ENCODE assay signal across 8 cellular contexts in the genomic region with DNA sequence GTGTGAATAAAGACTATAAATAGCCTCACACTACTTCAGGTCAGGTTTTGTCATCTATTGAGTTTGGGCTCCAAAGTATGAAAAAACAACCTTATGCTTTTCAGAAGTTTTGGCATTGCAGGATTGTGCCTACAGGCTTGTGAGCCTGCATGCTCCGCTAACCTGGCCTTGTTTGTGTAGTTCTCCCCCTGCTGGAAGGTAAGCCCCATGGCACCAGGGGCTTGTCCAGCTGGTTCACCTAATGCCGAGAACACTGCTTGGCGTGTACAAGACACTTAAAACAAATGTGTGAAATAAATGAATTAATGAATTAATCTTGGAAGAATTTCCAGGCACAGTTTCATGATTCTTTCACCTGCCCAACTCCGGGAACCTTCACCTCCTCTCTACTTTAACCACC. TPM values are rescaled to one million over a fixed set of nuclear protein-coding genes. Genes with fewer than 3 reads are reported as not detected.
A peak's percentile ranks its signal among the peaks of the same experiment; 100 is the strongest.
DNase-seq lines count a peak whose midpoint lies in the region; ATAC-seq and TF ChIP-seq lines count a peak whose summit lies in the region.

No MANE protein-coding gene starts in this region.

- peaks cover 16% of the 10 kb centered on the region for H3K4me1 ChIP-seq in DND-41 (ENCODE audit: insufficient read depth, low read length)

- H3K9ac ChIP-seq in DND-41 (ENCODE audit: low read depth, low read length) = no peak overlapping the region

- H3K36me3 ChIP-seq in DND-41 (ENCODE audit: insufficient read depth, low read length) = peaks cover 14% of the 10 kb centered on the region

- H3K4me2 ChIP-seq in DND-41 (ENCODE audit: insufficient read depth, low read length) = no peak overlapping the region

- TF ChIP-seq CTCF in DND-41 (IDR thresholded peaks at IDR 0.05; ENCODE audit: borderline replicate concordance, extremely low read depth, low read length, poor library complexity, severe bottlenecking) (peak; percentile 84), fibroblast of villous mesenchyme (IDR thresholded peaks at IDR 0.05; ENCODE audit: insufficient read depth, low read depth, low read length) (peak; percentile 82)

- peaks cover 12% of the 10 kb centered on the region for H3K79me2 ChIP-seq in DND-41 (ENCODE audit: insufficient read depth, low read length)

- peak; percentile 64 for DNase-seq in DND-41
- peak; percentile 52 for DNase-seq in LHCN-M2 (ENCODE audit: low read depth)
- DNase-seq in RPMI8226 = peak; percentile 80
- peak; percentile 10 to 48 for DNase-seq in activated T-helper 1 cell treated with anti-CD3 and anti-CD28 coated beads, Interleukin-2, amount 50 U/mL, for 16 hours (ENCODE audit: low read depth in 1 of 2, low spot score in 1 of 2)
- DNase-seq in fibroblast of villous mesenchyme (ENCODE audit: low read depth) = peak; percentile 65
- DNase-seq in posterior cingulate gyrus = peak in 6 of 10 donors; percentile 14 to 91 (median 42)

- no peaks in the 10 kb centered on the region for H3K9me3 ChIP-seq in DND-41 (ENCODE audit: insufficient read depth, low read length, severe bottlenecking)

- ATAC-seq in DND-41 (ENCODE audit: insufficient read depth, low read depth) (peak; percentile 77), GM21717 (IDR thresholded peaks at IDR 0.05; ENCODE audit: unreplicated experiment) (peak; percentile 68), HG03571 (IDR thresholded peaks at IDR 0.05; ENCODE audit: unreplicated experiment) (no peak)

- H3K4me3 ChIP-seq in DND-41 (ENCODE audit: low read depth in 1 of 2, low read length in 2 of 2) (no peak overlapping the region), fibroblast of villous mesenchyme (ENCODE audit: low read depth, low read length) (no peak overlapping the region)

- intact Hi-C loops in posterior cingulate gyrus (cut with DNase I) = loop anchor here (5.0 kb wide), 1 partner anchor 124 kb away; no protein-coding TSS in a partner anchor

- H3K27me3 ChIP-seq in DND-41 (ENCODE audit: insufficient read depth, low read length, poor library complexity) = no peaks in the 10 kb centered on the region

- H2AFZ ChIP-seq in DND-41 (ENCODE audit: low read depth, low read length) = peak overlapping the region; percentile 39

- no peak overlapping the region for H3K27ac ChIP-seq in DND-41 (ENCODE audit: low read length)

- H4K20me1 ChIP-seq in DND-41 (ENCODE audit: insufficient read depth, low read length) = no peaks in the 10 kb centered on the region

RNA-seq across cellular contexts. Expression of a gene that starts 1.8 kb away (rescaled TPM):
- total RNA-seq in LHCN-M2 (2014; rRNA removed) = 68.3 and 76.3 TPM in 2 replicates
- 123 TPM for polyA plus RNA-seq in LHCN-M2 (2012)
- total RNA-seq in fibroblast of villous mesenchyme = 62.6 and 77.3 TPM in 2 replicates

RNA-seq across cellular contexts. Expression of a gene that starts 13.3 kb away (rescaled TPM):
- total RNA-seq in LHCN-M2 (2014; rRNA removed) (0.13 and 0.40 TPM in 2 replicates), fibroblast of villous mesenchyme (0.32 and 0.43 TPM in 2 replicates)
- 0.39 TPM for polyA plus RNA-seq in LHCN-M2 (2012)

RNA-seq across cellular contexts. Expression of a gene that starts 13.5 kb away (rescaled TPM):
- 35.7 and 53.2 TPM in 2 replicates for total RNA-seq in LHCN-M2 (2014; rRNA removed)
- polyA plus RNA-seq in LHCN-M2 (2012) = 29.0 TPM
- 23.3 and 26.7 TPM in 2 replicates for total RNA-seq in fibroblast of villous mesenchyme

Comparison
In these comparisons a context has a peak if more than half of its experiments do, and no peak if none do; other contexts are left out.
1. DNase-seq: peak in every context shown above with its lines; median percentile 80 in RPMI8226; 65 in fibroblast of villous mesenchyme; 64 in DND-41; 52 in LHCN-M2; 42 in posterior cingulate gyrus; 29 in activated T-helper 1 cell treated with anti-CD3 and anti-CD28 coated beads, Interleukin-2, amount 50 U/mL, for 16 hours.